Comparison of ENCODE assay signal across 8 cellular contexts in the genomic region with DNA sequence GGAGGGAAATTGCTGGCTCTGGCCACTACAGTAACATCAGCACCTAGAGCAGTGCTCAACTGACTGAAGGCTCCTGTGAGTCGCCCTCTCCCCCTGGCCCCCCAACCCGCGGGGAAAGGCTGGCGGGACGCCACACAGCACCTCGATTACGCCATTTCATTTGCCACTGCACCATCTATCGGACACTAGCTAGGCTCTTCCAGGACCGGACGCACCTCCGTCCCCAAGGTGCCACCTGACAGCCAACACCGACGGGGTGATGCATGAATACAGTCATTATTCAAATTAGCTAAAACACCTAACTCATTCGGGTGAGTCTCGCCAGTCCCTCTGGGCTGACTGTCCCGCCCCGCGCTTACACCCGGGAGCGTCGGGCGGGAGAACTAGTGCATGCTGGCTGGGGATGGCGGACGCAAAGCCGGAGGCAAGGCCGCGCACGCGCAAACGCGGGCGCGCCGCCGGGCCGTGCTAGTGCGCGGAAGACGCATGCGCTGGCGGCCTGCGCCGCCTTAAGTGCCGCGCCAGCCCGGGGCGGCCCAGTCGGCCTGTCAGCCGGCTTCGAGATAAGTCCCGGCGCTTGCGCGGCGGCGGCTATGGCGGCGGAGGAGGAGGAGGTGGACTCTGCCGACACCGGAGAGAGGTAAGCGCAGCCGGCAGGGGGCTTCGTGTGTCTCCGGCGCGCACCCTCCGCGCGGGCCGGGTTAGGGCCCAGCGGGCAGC. TPM values are rescaled to one million over a fixed set of nuclear protein-coding genes. Genes with fewer than 3 reads are reported as not detected.
DNase-seq lines count a peak whose midpoint lies in the region; ATAC-seq, FAIRE-seq and TF ChIP-seq lines count a peak whose summit lies in the region.

A gene (plus strand): TSS at position 539 of the 720 bp plus-strand sequence. CDS start 55 bp downstream, at position 594.

- DNase-seq in AG09319 (ENCODE audit: extremely low read depth, low read depth): peak; percentile 89
- peak; percentile 67 to 92 for DNase-seq in NCI-H446 (lab: John Stamatoyannopoulos, UW)
- DNase-seq in cerebellar cortex (ENCODE audit: low spot score): peak; percentile 88
- peak; percentile 67 for DNase-seq in keratinocyte (ENCODE audit: low read depth, low spot score)
- DNase-seq in stimulated activated CD4-positive, alpha-beta T cell treated with anti-CD3 and anti-CD28 coated beads, Interleukin-15, amount 100 ng/mL, for 1 hour (ENCODE audit: low read depth in 1 of 2, low spot score in 1 of 2): peak; percentile 88 to 93

- peak within 1 kb of the TSS; percentile 74 for H3K27ac ChIP-seq in keratinocyte (ENCODE audit: control insufficient read depth, insufficient read depth, low read length)

- peak within 1 kb of the TSS; percentile 61 to 87 (median 77) for H3K4me3 ChIP-seq in keratinocyte (ENCODE audit: control insufficient read depth in 2 of 3, extremely low read depth in 1 of 3, insufficient read depth in 2 of 3, low read depth in 1 of 3, low read length in 3 of 3)

- peak; percentile 13 for TF ChIP-seq CTCF in AG09319 (IDR thresholded peaks at IDR 0.05; ENCODE audit: low read depth, low read length)
- peak in 1 of 3 experiments; percentile 58 for TF ChIP-seq CTCF in keratinocyte (optimal IDR thresholded peaks at IDR 0.05 in 1 of 3, IDR thresholded peaks at IDR 0.05 in 1 of 3, conservative IDR thresholded peaks at IDR 0.05 in 1 of 3; ENCODE audit: extremely low read depth in 1 of 3, insufficient read depth in 2 of 3, low read length in 3 of 3)

- peak; percentile 59 for FAIRE-seq in keratinocyte (lab: Jason Lieb, UNC)

- H3K9me1 ChIP-seq in keratinocyte (ENCODE audit: control insufficient read depth, extremely low read depth, insufficient read depth, low read length): no peaks in the 10 kb centered on the region

- H3K79me2 ChIP-seq in keratinocyte (ENCODE audit: control insufficient read depth, insufficient read depth, low read length): peaks cover 17% of the 10 kb centered on the region

- H3K36me3 ChIP-seq in keratinocyte (ENCODE audit: control insufficient read depth in 2 of 2, extremely low read depth in 1 of 2, insufficient read depth in 2 of 2, low read length in 2 of 2): no peaks in the 10 kb centered on the region

- dilution Hi-C loops in keratinocyte (cut with MboI; ENCODE audit: extremely low pct_ligation_motif_present, low sequenced_read_pairs): no loop called here

- no peaks in the 10 kb centered on the region for H3K27me3 ChIP-seq in keratinocyte (ENCODE audit: control insufficient read depth, extremely low read depth, insufficient read depth, low read length)

- H3K9me3 ChIP-seq in keratinocyte (ENCODE audit: control insufficient read depth, low read depth, low read length): no peaks in the 10 kb centered on the region

- peak within 1 kb of the TSS; percentile 83 for H2AFZ ChIP-seq in keratinocyte (ENCODE audit: control insufficient read depth, low read length)

- ATAC-seq in GM18909 (IDR thresholded peaks at IDR 0.05; ENCODE audit: poor library complexity, unreplicated experiment) (peak; percentile 87), HG03175 (IDR thresholded peaks at IDR 0.05; ENCODE audit: unreplicated experiment) (peak; percentile 88)
- ATAC-seq in activated CD4-positive, CD25-positive, alpha-beta regulatory T cell treated with anti-CD3 and anti-CD28 coated beads, Interleukin-2, amount 50 U/mL, for 24 hours: peak; percentile 90 to 91

- H3K4me2 ChIP-seq in keratinocyte (ENCODE audit: control insufficient read depth, extremely low read depth, insufficient read depth, low read depth, low read length): peak within 1 kb of the TSS; percentile 94

- no peaks in the 10 kb centered on the region for H4K20me1 ChIP-seq in keratinocyte (ENCODE audit: control insufficient read depth, extremely low read depth, insufficient read depth, low read length)

- H3K9ac ChIP-seq in keratinocyte (ENCODE audit: control insufficient read depth, extremely low read depth, insufficient read depth, low read length): peak within 1 kb of the TSS; percentile 80

- H3K4me1 ChIP-seq in keratinocyte (ENCODE audit: control insufficient read depth, extremely low read depth, insufficient read depth, low read length): peaks cover 37% of the 10 kb centered on the region

RNA-seq across cellular contexts. Expression of the gene that starts here (rescaled TPM):
- 22.7 to 26.8 TPM (median 22.8 TPM) in 3 replicates for polyA plus RNA-seq in keratinocyte
- polyA plus RNA-seq in keratinocyte (2011; ENCODE audit: low read depth): 37.3 TPM
- 13.1 and 28.1 TPM in 2 replicates for polyA plus RNA-seq in keratinocyte (2011; cell fraction: cytosol; rRNA removed)
- 14.3 and 19.7 TPM in 2 replicates for polyA plus RNA-seq in keratinocyte (2011; cell fraction: nucleus; rRNA removed)
- 16.3 and 57.4 TPM in 2 replicates for polyA plus RNA-seq in keratinocyte (2012; ENCODE audit: low replicate concordance)
- polyA minus RNA-seq in keratinocyte: 11.1 to 23.9 TPM (median 22.1 TPM) in 3 replicates
- polyA minus RNA-seq in keratinocyte (2011; cell fraction: cytosol; rRNA and poly(A)+ RNA removed): 19.8 TPM
- 7.1 and 13.7 TPM in 2 replicates for polyA minus RNA-seq in keratinocyte (2011; cell fraction: nucleus; rRNA and poly(A)+ RNA removed)

Comparison
In these comparisons a context has a peak if more than half of its experiments do, and no peak if none do; other contexts are left out.
1. Peak in every context shown above with its lines: DNase-seq, ATAC-seq, H3K4me3 ChIP-seq and H3K27ac ChIP-seq.